23 cellular contexts compared by ENCODE assay signal in the genomic region with DNA sequence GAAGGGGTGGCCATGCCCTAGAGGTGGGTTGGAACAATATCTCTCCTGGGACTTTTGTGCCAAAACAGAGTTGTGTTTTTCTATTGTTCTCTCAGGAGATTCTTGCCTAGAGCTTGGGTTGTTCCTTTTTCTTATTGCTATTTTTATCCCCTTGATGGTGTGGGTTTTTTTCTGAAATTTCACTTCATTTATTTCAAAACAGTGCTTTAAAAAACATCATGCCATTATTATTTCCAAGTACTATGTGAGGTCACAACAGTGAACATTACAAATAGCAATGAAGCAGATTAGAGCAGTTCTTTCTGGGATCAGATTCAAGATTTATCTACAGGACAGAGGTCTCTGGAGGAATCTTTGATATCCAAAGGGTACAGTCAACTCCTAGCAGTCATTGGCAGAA.
DNase-seq lines count a peak whose midpoint lies in the region; ATAC-seq and TF ChIP-seq lines count a peak whose summit lies in the region.
"Had no signal": no experiment of that assay in that cellular context is flagged by ENCODE, and none has a peak within 500 bp of the region (broad histone marks: within the 10 kb centered on the region; RNA-seq: fewer than 3 reads in every experiment).

No MANE protein-coding gene starts in this region.

- dilution Hi-C loops in IMR-90 (cut with HindIII; ENCODE audit: low sequenced_read_pairs, unreplicated experiment) = no loop called here

- no peak overlapping the region for H3K27ac Mint-ChIP-seq in activated T-helper 17 cell treated with anti-CD3 and anti-CD28 coated beads, Interleukin-2, amount 50 U/mL, for 72 hours
- H3K27ac Mint-ChIP-seq: activated B cell treated with CpG ODN at 0.5 μM for 24 hours; activated naive CD8-positive, alpha-beta T cell treated with anti-CD3 and anti-CD28 coated beads, Interleukin-2, amount 10 ng/mL, durations not matched to agents 7 days and 5 days; CD4-positive, alpha-beta memory T cell; GM23338; memory B cell; stimulated activated naive CD8-positive, alpha-beta T cell treated with anti-CD3 and anti-CD28 coated beads, Interleukin-15, amount 100 ng/mL, for 72 hours had no signal

- no peak overlapping the region for H3K23ac ChIP-seq in IMR-90 (ENCODE audit: low read depth, low read length)

- H4K20me1 ChIP-seq in IMR-90 (ENCODE audit: insufficient read depth, low read length) = no peaks in the 10 kb centered on the region

- peaks cover 6% of the 10 kb centered on the region for H3K27me3 Mint-ChIP-seq in activated T-helper 17 cell treated with anti-CD3 and anti-CD28 coated beads, Interleukin-2, amount 50 U/mL, for 72 hours
- H3K27me3 Mint-ChIP-seq: stimulated activated naive CD8-positive, alpha-beta T cell treated with anti-CD3 and anti-CD28 coated beads, Interleukin-15, amount 100 ng/mL, for 72 hours had no signal

- H3K36me3 Mint-ChIP-seq in activated T-helper 17 cell treated with anti-CD3 and anti-CD28 coated beads, Interleukin-2, amount 50 U/mL, for 72 hours (ENCODE audit: low read depth) = no peaks in the 10 kb centered on the region
- H3K36me3 Mint-ChIP-seq: activated naive CD8-positive, alpha-beta T cell treated with anti-CD3 and anti-CD28 coated beads, Interleukin-2, amount 10 ng/mL, durations not matched to agents 7 days and 5 days; CD4-positive, alpha-beta memory T cell; memory B cell had no signal

- no peak overlapping the region for H3K4ac ChIP-seq in IMR-90 (ENCODE audit: low read depth, low read length)

- CTCF ChIA-PET in IMR-90 (lab: Yijun Ruan, JAX) = no interaction called here

- no peak overlapping the region for H3K56ac ChIP-seq in IMR-90 (ENCODE audit: extremely low read depth, insufficient read depth, low read length)

- no peak overlapping the region for H2AK9ac ChIP-seq in IMR-90 (replicated peaks; ENCODE audit: low read depth, low read length, poor library complexity)

- H3K27me3 ChIP-seq in IMR-90 (ENCODE audit: control insufficient read depth, insufficient read depth, low read length) (no peaks in the 10 kb centered on the region), ascending aorta (no peaks in the 10 kb centered on the region), heart left ventricle (no peaks in the 10 kb centered on the region)
- H3K27me3 ChIP-seq: gastroesophageal sphincter had no signal

- H3K9me3 ChIP-seq in IMR-90 (ENCODE audit: control insufficient read depth, insufficient read depth, low read length) = no peaks in the 10 kb centered on the region
- no peaks in the 10 kb centered on the region for H3K9me3 ChIP-seq in ascending aorta
- no peaks in the 10 kb centered on the region for H3K9me3 ChIP-seq in heart left ventricle
- H3K9me3 ChIP-seq: gastroesophageal sphincter, SK-N-SH had no signal

- no peaks in the 10 kb centered on the region for H3K4me1 Mint-ChIP-seq in activated T-helper 17 cell treated with anti-CD3 and anti-CD28 coated beads, Interleukin-2, amount 50 U/mL, for 72 hours
- H3K4me1 Mint-ChIP-seq: activated B cell treated with CpG ODN at 0.5 μM for 24 hours; activated naive CD8-positive, alpha-beta T cell treated with anti-CD3 and anti-CD28 coated beads, Interleukin-2, amount 10 ng/mL, durations not matched to agents 7 days and 5 days; CD4-positive, alpha-beta memory T cell; GM23338; memory B cell; stimulated activated naive CD8-positive, alpha-beta T cell treated with anti-CD3 and anti-CD28 coated beads, Interleukin-15, amount 100 ng/mL, for 72 hours had no signal

- DNase-seq in IMR-90 (peak; percentile 44), ascending aorta (ENCODE audit: low spot score in 2 of 2) (no peak), heart left ventricle (no peak), stromal cell of bone marrow (ENCODE audit: low read depth) (peak; percentile 20), AML-193 (lab: John Stamatoyannopoulos, UW) (no peak)
- DNase-seq: activated B cell treated with CpG ODN at 0.5 μM for 24 hours; activated CD4-positive, alpha-beta T cell treated with anti-CD3 and anti-CD28 coated beads, Interleukin-2, amount 50 U/mL, for 4 hours; activated CD8-positive, alpha-beta memory T cell treated with anti-CD3 and anti-CD28 coated beads, Interleukin-2, amount 50 U/mL, for 4 hours; activated naive CD8-positive, alpha-beta T cell treated with anti-CD3 and anti-CD28 coated beads, Interleukin-2, amount 10 ng/mL, durations not matched to agents 7 days and 5 days; CD4-positive, alpha-beta memory T cell; DMS 273 treated with DMSO at 0.1 percent for 48 hours; NCI-H2081 treated with DMSO at 0.1 percent for 48 hours; nucleus accumbens; SK-N-SH; stimulated activated CD4-positive, alpha-beta T cell treated with anti-CD3 and anti-CD28 coated beads, Interleukin-12 subunit alpha, Interleukin-12 subunit beta, amount 100 ng/mL, for 4 hours; stimulated activated CD4-positive, alpha-beta T cell treated with anti-CD3 and anti-CD28 coated beads, Interleukin-4, amount 100 ng/mL, for 4 hours; stimulated activated naive CD8-positive, alpha-beta T cell treated with anti-CD3 and anti-CD28 coated beads, Interleukin-15, amount 100 ng/mL, for 72 hours; T-helper 2 cell had no signal

- in situ Hi-C loops in IMR-90 (cut with MboI; ENCODE audit: low sequenced_read_pairs) = loop anchor here (25.0 kb wide), 1 partner anchor 1056 kb away; the partner anchor contains the start of gene PLK2

- H3K4me1 ChIP-seq in IMR-90 (ENCODE audit: control insufficient read depth, insufficient read depth, low read length) (peaks cover 6% of the 10 kb centered on the region; the same call in 1 of the 2 replicates), ascending aorta (peaks cover 14 to 53% of the 10 kb centered on the region in 2 donors), heart left ventricle (peaks cover 0 to 60% (median 30%) of the 10 kb centered on the region in 12 donors)

- intact Hi-C loops in IMR-90 (cut with micrococcal nuclease) = no loop called here
- intact Hi-C loops in ascending aorta (cut with DNase I) = loop anchor here (5.0 to 10.0 kb wide), 4 partner anchors 46 to 1059 kb away; partner anchors contain the start of genes PLK2 and SETD9
- intact Hi-C loops in heart left ventricle (cut with DNase I) = no loop called here

- no peaks in the 10 kb centered on the region for H3K79me1 ChIP-seq in IMR-90 (ENCODE audit: low read depth in 1 of 2, low read length in 2 of 2)

- H2AFZ ChIP-seq in IMR-90 (replicated peaks; ENCODE audit: low read length, poor library complexity) = no peak overlapping the region
- H2AFZ ChIP-seq: GM23338 had no signal

- no peak overlapping the region for H3K4me3 ChIP-seq in IMR-90 (ENCODE audit: insufficient read depth, low read depth, low read length)
- no peak overlapping the region for H3K4me3 ChIP-seq in ascending aorta
- no peak overlapping the region for H3K4me3 ChIP-seq in heart left ventricle
- H3K4me3 ChIP-seq: gastroesophageal sphincter, GM23338 had no signal

- TF ChIP-seq CTCF in IMR-90 (conservative IDR thresholded peaks at IDR 0.05; ENCODE audit: low read depth, low read length) = no peak
- no peak for TF ChIP-seq CTCF in ascending aorta (IDR thresholded peaks at IDR 0.05)
- no peak for TF ChIP-seq CTCF in heart left ventricle (IDR thresholded peaks at IDR 0.05)

- no peak overlapping the region for H3K14ac ChIP-seq in IMR-90 (replicated peaks; ENCODE audit: low read depth, low read length)

- H2BK15ac ChIP-seq in IMR-90 (ENCODE audit: low read depth, low read length) = no peak overlapping the region

- POLR2A ChIA-PET in IMR-90 (lab: Charles Lee; ENCODE audit: unreplicated experiment) = no interaction called here

- no peaks in the 10 kb centered on the region for H3K9me3 Mint-ChIP-seq in activated T-helper 17 cell treated with anti-CD3 and anti-CD28 coated beads, Interleukin-2, amount 50 U/mL, for 72 hours
- H3K9me3 Mint-ChIP-seq: activated B cell treated with CpG ODN at 0.5 μM for 24 hours; activated naive CD8-positive, alpha-beta T cell treated with anti-CD3 and anti-CD28 coated beads, Interleukin-2, amount 10 ng/mL, durations not matched to agents 7 days and 5 days; CD4-positive, alpha-beta memory T cell; GM23338; stimulated activated naive CD8-positive, alpha-beta T cell treated with anti-CD3 and anti-CD28 coated beads, Interleukin-15, amount 100 ng/mL, for 72 hours had no signal

- H3K36me3 ChIP-seq in IMR-90 (ENCODE audit: control insufficient read depth, insufficient read depth, low read length) = no peaks in the 10 kb centered on the region
- no peaks in the 10 kb centered on the region for H3K36me3 ChIP-seq in ascending aorta
- H3K36me3 ChIP-seq in heart left ventricle = no peaks in the 10 kb centered on the region
- H3K36me3 ChIP-seq: gastroesophageal sphincter had no signal

- peak overlapping the region; percentile 51; the same call in 1 of the 2 replicates for H4K5ac ChIP-seq in IMR-90 (ENCODE audit: low read depth, low read length)

- H2AK5ac ChIP-seq in IMR-90 (ENCODE audit: low read depth, low read length) = no peak overlapping the region

- no peak overlapping the region for H3K4me3 Mint-ChIP-seq in activated T-helper 17 cell treated with anti-CD3 and anti-CD28 coated beads, Interleukin-2, amount 50 U/mL, for 72 hours
- H3K4me3 Mint-ChIP-seq: activated B cell treated with CpG ODN at 0.5 μM for 24 hours; activated naive CD8-positive, alpha-beta T cell treated with anti-CD3 and anti-CD28 coated beads, Interleukin-2, amount 10 ng/mL, durations not matched to agents 7 days and 5 days; CD4-positive, alpha-beta memory T cell; GM23338; memory B cell; stimulated activated naive CD8-positive, alpha-beta T cell treated with anti-CD3 and anti-CD28 coated beads, Interleukin-15, amount 100 ng/mL, for 72 hours had no signal

- TF ChIP-seq POLR2A in IMR-90 (IDR thresholded peaks at IDR 0.05; ENCODE audit: low read depth, low read length) (no peak), heart left ventricle (IDR thresholded peaks at IDR 0.05) (no peak)

- no peak overlapping the region for H2BK20ac ChIP-seq in IMR-90 (ENCODE audit: low read depth, low read length)

- H4K91ac ChIP-seq in IMR-90 (ENCODE audit: insufficient read depth, low read depth, low read length) = no peak overlapping the region

- no peak overlapping the region for H2BK5ac ChIP-seq in IMR-90 (ENCODE audit: low read depth, low read length, poor library complexity, severe bottlenecking)

- H3K9ac ChIP-seq in IMR-90 (ENCODE audit: low read depth, low read length) = no peak overlapping the region
- H3K9ac ChIP-seq: SK-N-SH had no signal

- H3K9me1 ChIP-seq in IMR-90 (ENCODE audit: insufficient read depth, low read length) = no peaks in the 10 kb centered on the region

- H3K18ac ChIP-seq in IMR-90 (ENCODE audit: low read depth, low read length) = peak overlapping the region; percentile 64; the same call in 1 of the 2 replicates

- no peak for TF ChIP-seq RAD21 in IMR-90 (IDR thresholded peaks at IDR 0.05; ENCODE audit: low read length)

- H2BK120ac ChIP-seq in IMR-90 (ENCODE audit: low read depth, low read length) = no peak overlapping the region

- ATAC-seq in IMR-90 (ENCODE audit: low read depth) (peak; percentile 54), heart left ventricle (peak in 3 of 4 donors; percentile 45 to 48 (median 46)), HG03159 (IDR thresholded peaks at IDR 0.05; ENCODE audit: unreplicated experiment) (no peak)
- no peak for ATAC-seq in activated T-helper 17 cell treated with anti-CD3 and anti-CD28 coated beads, Interleukin-2, amount 50 U/mL, for 72 hours (replicated peaks)
- ATAC-seq: gastroesophageal sphincter; GM23338; stimulated activated naive CD8-positive, alpha-beta T cell treated with anti-CD3 and anti-CD28 coated beads, Interleukin-15, amount 100 ng/mL, for 72 hours had no signal

- no peak overlapping the region for H4K8ac ChIP-seq in IMR-90 (ENCODE audit: low read depth in 2 of 2, low read length in 2 of 2)

- no TSS peak for BruUV-seq in IMR-90 (replicated peaks; lab: Mats Ljungman, UMichigan)

- no peak overlapping the region for H3K4me2 ChIP-seq in IMR-90 (ENCODE audit: low read depth, low read length)
- H3K4me2 ChIP-seq: GM23338, SK-N-SH had no signal

- H3K27ac ChIP-seq in IMR-90 (ENCODE audit: insufficient read depth, low read length) = peak overlapping the region; percentile 56; the same call in 1 of the 2 replicates
- H3K27ac ChIP-seq in ascending aorta = peak overlapping the region; percentile 55 to 79
- peak overlapping the region in 5 of 12 donors; percentile 9 to 72 (median 22) for H3K27ac ChIP-seq in heart left ventricle

Comparison
In these comparisons a context has a peak if more than half of its experiments do, and no peak if none do; other contexts are left out.
1. ATAC-seq: peak in IMR-90 (single experiment) and heart left ventricle (3 of 4); none in activated T-helper 17 cell treated with anti-CD3 and anti-CD28 coated beads, Interleukin-2, amount 50 U/mL, for 72 hours (single experiment) and HG03159 (single experiment).
2. DNase-seq: peak in IMR-90 (single experiment) and stromal cell of bone marrow (single experiment); none in ascending aorta (0 of 2), heart left ventricle (0 of 5) and AML-193 (0 of 2).